Comparison of ENCODE assay signal across 19 cellular contexts in genomic region chr11:44528581-44528980, GRCh38. TPM values are rescaled to one million over a fixed set of nuclear protein-coding genes. Genes with fewer than 3 reads are reported as not detected.
DNase-seq lines count a peak whose midpoint lies in the region; ATAC-seq, FAIRE-seq and TF ChIP-seq lines count a peak whose summit lies in the region.
"Had no signal": no experiment of that assay in that cellular context is flagged by ENCODE, and none has a peak within 500 bp of the region (broad histone marks: within the 10 kb centered on the region; RNA-seq: fewer than 3 reads in every experiment).

No MANE protein-coding gene starts in this region.

- no peaks in the 10 kb centered on the region for H3F3A ChIP-seq in neural progenitor cell (ENCODE audit: low read depth)

- H3K4me3 Mint-ChIP-seq in activated CD4-positive, alpha-beta T cell treated with anti-CD3 and anti-CD28 coated beads for 36 hours: no peak overlapping the region
- H3K4me3 Mint-ChIP-seq in dendritic cell treated with granulocyte-macrophage colony-stimulating factor and Interleukin-4, amounts not matched to agents 40 ng/mL and 50 ng/mL, for 4 days: no peak overlapping the region
- no peak overlapping the region for H3K4me3 Mint-ChIP-seq in neural progenitor cell
- H3K4me3 Mint-ChIP-seq: B cell; CD4-positive, alpha-beta memory T cell had no signal

- H3K79me2 ChIP-seq in neural progenitor cell (ENCODE audit: low read depth): no peaks in the 10 kb centered on the region

- H3K27ac Mint-ChIP-seq in activated CD4-positive, alpha-beta T cell treated with anti-CD3 and anti-CD28 coated beads for 36 hours: peak overlapping the region; percentile 25
- H3K27ac Mint-ChIP-seq in dendritic cell treated with granulocyte-macrophage colony-stimulating factor and Interleukin-4, amounts not matched to agents 40 ng/mL and 50 ng/mL, for 4 days: peak overlapping the region; percentile 63
- H3K27ac Mint-ChIP-seq in neural progenitor cell: peak overlapping the region; percentile 84
- H3K27ac Mint-ChIP-seq: B cell had no signal

- H3K9me3 ChIP-seq in A549: no peaks in the 10 kb centered on the region
- H3K9me3 ChIP-seq in neural progenitor cell (ENCODE audit: low read depth): no peaks in the 10 kb centered on the region
- H3K9me3 ChIP-seq: HAP-1 had no signal

- 55% methylated on average over 1 of the region's 2 CpGs for WGBS in A549 (ENCODE audit: missing lambda C conversion rate)

- H3K36me3 Mint-ChIP-seq in activated CD4-positive, alpha-beta T cell treated with anti-CD3 and anti-CD28 coated beads for 36 hours (ENCODE audit: low read depth): no peaks in the 10 kb centered on the region
- H3K36me3 Mint-ChIP-seq in dendritic cell treated with granulocyte-macrophage colony-stimulating factor and Interleukin-4, amounts not matched to agents 40 ng/mL and 50 ng/mL, for 4 days (ENCODE audit: low read depth): no peaks in the 10 kb centered on the region
- H3K36me3 Mint-ChIP-seq in neural progenitor cell: no peaks in the 10 kb centered on the region
- H3K36me3 Mint-ChIP-seq: CD4-positive, alpha-beta memory T cell had no signal

- H3K4me1 Mint-ChIP-seq in activated CD4-positive, alpha-beta T cell treated with anti-CD3 and anti-CD28 coated beads for 36 hours: peaks cover 35% of the 10 kb centered on the region
- peaks cover 65% of the 10 kb centered on the region for H3K4me1 Mint-ChIP-seq in dendritic cell treated with granulocyte-macrophage colony-stimulating factor and Interleukin-4, amounts not matched to agents 40 ng/mL and 50 ng/mL, for 4 days (ENCODE audit: low read depth)
- peaks cover 71% of the 10 kb centered on the region for H3K4me1 Mint-ChIP-seq in neural progenitor cell

- peaks cover 17% of the 10 kb centered on the region; the same call in 2 of the 3 replicates for H3K4me1 ChIP-seq in A549
- peaks cover 27% of the 10 kb centered on the region for H3K4me1 ChIP-seq in neural progenitor cell
- H3K4me1 ChIP-seq: HAP-1 had no signal

- H2AFZ ChIP-seq in neural progenitor cell (replicated peaks): no peak overlapping the region

- H3K27me3 ChIP-seq in neural progenitor cell: no peaks in the 10 kb centered on the region

- no peak for TF ChIP-seq RAD21 in A549 (conservative IDR thresholded peaks at IDR 0.05 in 1 of 2, IDR thresholded peaks at IDR 0.05 in 1 of 2)

- no peak for TF ChIP-seq EP300 in A549 (IDR thresholded peaks at IDR 0.05)

- TF ChIP-seq POLR2A in A549 (IDR thresholded peaks at IDR 0.05; ENCODE audit: low read length): no peak

- intact Hi-C loops in activated CD4-positive, alpha-beta T cell treated with anti-CD3 and anti-CD28 coated beads for 36 hours (cut with DNase I, micrococcal nuclease): no loop called here
- intact Hi-C loops in dendritic cell treated with granulocyte-macrophage colony-stimulating factor and Interleukin-4, amounts not matched to agents 40 ng/mL and 50 ng/mL, for 4 days (cut with micrococcal nuclease): loop anchor here (5.0 kb wide), 1 partner anchor 176 kb away; no protein-coding TSS in a partner anchor

- POLR2A ChIA-PET in activated CD4-positive, alpha-beta T cell treated with anti-CD3 and anti-CD28 coated beads for 36 hours (lab: Charles Lee): no interaction called here
- POLR2A ChIA-PET in A549 (lab: Yijun Ruan, JAX): no interaction called here

- H4K20me1 ChIP-seq in neural progenitor cell (ENCODE audit: low read depth): no peaks in the 10 kb centered on the region

- H3K27me3 Mint-ChIP-seq in activated CD4-positive, alpha-beta T cell treated with anti-CD3 and anti-CD28 coated beads for 36 hours: peaks cover 1% of the 10 kb centered on the region
- peaks cover 26% of the 10 kb centered on the region for H3K27me3 Mint-ChIP-seq in dendritic cell treated with granulocyte-macrophage colony-stimulating factor and Interleukin-4, amounts not matched to agents 40 ng/mL and 50 ng/mL, for 4 days
- H3K27me3 Mint-ChIP-seq in neural progenitor cell (ENCODE audit: insufficient read depth, low read depth): peaks cover 12% of the 10 kb centered on the region
- H3K27me3 Mint-ChIP-seq: CD4-positive, alpha-beta memory T cell had no signal

- H3K4me2 ChIP-seq in A549 (0 out of 3 replicates have a peak overlapping the region, but pooled peaks have one; percentile 18), neural progenitor cell (no peak overlapping the region)

- no peaks in the 10 kb centered on the region for H3K9me3 Mint-ChIP-seq in activated CD4-positive, alpha-beta T cell treated with anti-CD3 and anti-CD28 coated beads for 36 hours (ENCODE audit: low read depth)
- no peaks in the 10 kb centered on the region for H3K9me3 Mint-ChIP-seq in dendritic cell treated with granulocyte-macrophage colony-stimulating factor and Interleukin-4, amounts not matched to agents 40 ng/mL and 50 ng/mL, for 4 days
- no peaks in the 10 kb centered on the region for H3K9me3 Mint-ChIP-seq in neural progenitor cell
- H3K9me3 Mint-ChIP-seq: CD4-positive, alpha-beta memory T cell had no signal

- peak overlapping the region in 1 of 2 experiments; percentile 37; a peak in 1 of 6 replicates for H3K27ac ChIP-seq in A549
- H3K27ac ChIP-seq in neural progenitor cell: no peak overlapping the region
- H3K27ac ChIP-seq: C4-2B had no signal

- no peak for FAIRE-seq in A549 (lab: Jason Lieb, UNC)
- FAIRE-seq: GM12878, GM18507, HTR-8/SVneo had no signal

- no peak for ATAC-seq in activated CD4-positive, alpha-beta T cell treated with anti-CD3 and anti-CD28 coated beads for 36 hours
- no peak for ATAC-seq in A549
- no peak for ATAC-seq in HG02642 (IDR thresholded peaks at IDR 0.05; ENCODE audit: poor library complexity, unreplicated experiment)
- no peak for ATAC-seq in HG03025 (IDR thresholded peaks at IDR 0.05; ENCODE audit: low FRiP score, unreplicated experiment)
- ATAC-seq: GM12878 had no signal

- H3K4me3 ChIP-seq in A549: no peak overlapping the region
- no peak overlapping the region for H3K4me3 ChIP-seq in neural progenitor cell
- H3K4me3 ChIP-seq: GM12878, HAP-1 had no signal

- CTCF ChIA-PET in activated CD4-positive, alpha-beta T cell treated with anti-CD3 and anti-CD28 coated beads for 36 hours (lab: Charles Lee): no interaction called here
- CTCF ChIA-PET in A549 (lab: Yijun Ruan, JAX): interaction anchor here (1.5 to 6.0 kb wide), 3 partner anchors 9 to 242 kb away, joined by 3 to 29 read pairs (median 4); no protein-coding TSS in a partner anchor

- no peak overlapping the region for H3K9ac ChIP-seq in neural progenitor cell

- TF ChIP-seq CTCF in A549 (IDR thresholded peaks at IDR 0.05) (no peak), neural progenitor cell (IDR thresholded peaks at IDR 0.05) (no peak)

- no peak for DNase-seq in activated CD4-positive, alpha-beta T cell treated with anti-CD3 and anti-CD28 coated beads for 36 hours
- no peak for DNase-seq in activated CD4-positive, alpha-beta T cell treated with anti-CD3 and anti-CD28 coated beads for 4 hours
- no peak for DNase-seq in A549 (ENCODE audit: low read depth in 1 of 2, low spot score in 1 of 2)
- DNase-seq in neural progenitor cell (ENCODE audit: low spot score): no peak
- no peak for DNase-seq in AG08395 (ENCODE audit: low spot score)
- DNase-seq: 8988T; ACHN; CD4-positive, alpha-beta memory T cell; DMS79; GOT3 had no signal

- H3K36me3 ChIP-seq in neural progenitor cell: no peaks in the 10 kb centered on the region
- H3K36me3 ChIP-seq: HAP-1 had no signal

TF ChIP-seq in A549, 52 proteins besides CTCF, POLR2A, EP300 and RAD21:
- no peak for TF ChIP-seq FOXS1 (CRISPR knock-in tag; IDR thresholded peaks at IDR 0.05)
- TF ChIP-seq ZFP36 (IDR thresholded peaks at IDR 0.05; ENCODE audit: borderline replicate concordance, partially characterized antibody): peak; percentile 5

RNA-seq across cellular contexts. Expression of gene CD82, which starts 36.9 kb away (rescaled TPM):
- 100 to 1,000 TPM; 239 to 272 TPM for total RNA-seq in activated CD4-positive, alpha-beta T cell treated with anti-CD3 and anti-CD28 coated beads for 36 hours
- polyA plus RNA-seq in A549 (2011; rRNA removed): 3.0 and 3.2 TPM in 2 replicates
- 1.9 and 2.7 TPM in 2 replicates for polyA plus RNA-seq in A549 (2012; cell fraction: cytosol; rRNA removed)
- 3.0 and 3.6 TPM in 2 replicates for polyA plus RNA-seq in A549 (2012; cell fraction: nucleus; rRNA removed)
- polyA plus RNA-seq in A549 (2017; fragmentation: RNase III; extraction: RNeasy Plus Mini Kit Qiagen cat#74134 plus additional on column Dnase treatment): 2.8 to 3.8 TPM (median 3.4 TPM) in 3 replicates
- 3.8 and 3.9 TPM in 2 replicates for polyA minus RNA-seq in A549 (2011; rRNA and poly(A)+ RNA removed)
- 8.8 and 16.2 TPM in 2 replicates for total RNA-seq in neural progenitor cell (ENCODE audit: low replicate concordance)

Comparison
In these comparisons a context has a peak if more than half of its experiments do, and no peak if none do; other contexts are left out.
1. H3K27ac Mint-ChIP-seq: peak in every context shown above with its lines; median percentile 84 in neural progenitor cell; 63 in dendritic cell treated with granulocyte-macrophage colony-stimulating factor and Interleukin-4, amounts not matched to agents 40 ng/mL and 50 ng/mL, for 4 days; 25 in activated CD4-positive, alpha-beta T cell treated with anti-CD3 and anti-CD28 coated beads for 36 hours.
2. RNA of gene CD82, which starts 36.9 kb away (total RNA-seq): 239 to 272 TPM in activated CD4-positive, alpha-beta T cell treated with anti-CD3 and anti-CD28 coated beads for 36 hours; 8.8 to 16.2 TPM in neural progenitor cell; every median in the first group is over 10 times any median in the second.